ENCODE assay signal across 16 cellular contexts in genomic region chr6:135274561-135275293, GRCh38.
DNase-seq lines count a peak whose midpoint lies in the region; ATAC-seq and TF ChIP-seq lines count a peak whose summit lies in the region.
"Had no signal": no experiment of that assay in that cellular context is flagged by ENCODE, and none has a peak within 500 bp of the region (broad histone marks: within the 10 kb centered on the region; RNA-seq: fewer than 3 reads in every experiment).

No MANE protein-coding gene starts in this region.

- no peak overlapping the region for H3K27ac Mint-ChIP-seq in Caco-2 (ENCODE audit: unreplicated experiment)
- H3K27ac Mint-ChIP-seq: CD4-positive, alpha-beta memory T cell had no signal

- intact Hi-C loops in Caco-2 (cut with micrococcal nuclease; ENCODE audit: unreplicated experiment), result no loop called here

- no peaks in the 10 kb centered on the region for H3K9me3 Mint-ChIP-seq in Caco-2 (ENCODE audit: unreplicated experiment)
- H3K9me3 Mint-ChIP-seq: CD4-positive, alpha-beta memory T cell had no signal

- H3K4me2 ChIP-seq in Loucy (ENCODE audit: low read depth, low read length, poor library complexity, severe bottlenecking), result peak overlapping the region; percentile 25

- peak; percentile 95 for ATAC-seq in GM18861 (IDR thresholded peaks at IDR 0.05; ENCODE audit: unreplicated experiment)
- peak; percentile 94 for ATAC-seq in HG02610 (IDR thresholded peaks at IDR 0.05; ENCODE audit: unreplicated experiment)
- no peak for ATAC-seq in GM19351 (IDR thresholded peaks at IDR 0.05; ENCODE audit: unreplicated experiment)
- ATAC-seq: gastroesophageal sphincter, left colon had no signal

- no peaks in the 10 kb centered on the region for H3K9me2 ChIP-seq in Loucy (replicated peaks; ENCODE audit: low read depth, low read length)

- no peaks in the 10 kb centered on the region for H4K20me1 ChIP-seq in Loucy (ENCODE audit: insufficient read depth, low read length, poor library complexity, severe bottlenecking)

- no peak for TF ChIP-seq CTCF in Loucy (conservative IDR thresholded peaks at IDR 0.05; ENCODE audit: low read length)
- no peak for TF ChIP-seq CTCF in Caco-2 (IDR thresholded peaks at IDR 0.05; ENCODE audit: insufficient read depth in 1 of 2, low read depth in 1 of 2, low read length in 1 of 2, severe bottlenecking in 1 of 2, unreplicated experiment in 1 of 2)

- CTCF ChIA-PET in Caco-2 (lab: Charles Lee), result no interaction called here

- peaks cover 17% of the 10 kb centered on the region for H3K4me1 Mint-ChIP-seq in Caco-2 (ENCODE audit: low read depth, unreplicated experiment)
- H3K4me1 Mint-ChIP-seq: CD4-positive, alpha-beta memory T cell had no signal

- H3K79me2 ChIP-seq in Loucy (ENCODE audit: insufficient read depth, low read length), result no peaks in the 10 kb centered on the region

- H3K9ac ChIP-seq in Loucy (ENCODE audit: low read depth, low read length, poor library complexity, severe bottlenecking), result peak overlapping the region; percentile 42

- H3K4me1 ChIP-seq in Loucy (ENCODE audit: insufficient read depth, low read length, poor library complexity, severe bottlenecking) (peaks cover 41% of the 10 kb centered on the region), Caco-2 (peaks cover 13% of the 10 kb centered on the region)
- H3K4me1 ChIP-seq: gastroesophageal sphincter, uterus had no signal

- no peaks in the 10 kb centered on the region for H3K36me3 Mint-ChIP-seq in Caco-2 (ENCODE audit: insufficient read depth, unreplicated experiment)
- H3K36me3 Mint-ChIP-seq: CD4-positive, alpha-beta memory T cell had no signal

- H3K4me3 Mint-ChIP-seq in Caco-2 (ENCODE audit: unreplicated experiment), result no peak overlapping the region
- H3K4me3 Mint-ChIP-seq: CD4-positive, alpha-beta memory T cell had no signal

- H2AFZ ChIP-seq in Loucy (ENCODE audit: low read length), result peak overlapping the region; percentile 50; the same call in 1 of the 2 replicates

- no TSS peak for BruUV-seq in Caco-2 (replicated peaks; lab: Mats Ljungman, UMichigan)

- no peaks in the 10 kb centered on the region for H3K9me3 ChIP-seq in Loucy (ENCODE audit: insufficient read depth, low read depth, low read length)
- no peaks in the 10 kb centered on the region for H3K9me3 ChIP-seq in Caco-2
- H3K9me3 ChIP-seq: gastroesophageal sphincter, neutrophil, uterus had no signal

- DNase-seq in kidney tubule cell (ENCODE audit: low spot score) (peak; percentile 50), Caco-2 (no peak), COLO668 (lab: John Stamatoyannopoulos, UW; ENCODE audit: unreplicated experiment) (no peak), NCI-H2081 treated with DMSO at 0.1 percent for 48 hours (lab: John Stamatoyannopoulos, UW) (no peak)
- DNase-seq: CD4-positive, alpha-beta memory T cell; dermis blood vessel endothelial cell; left colon; NCI-H187 treated with DMSO at 0.1 percent for 48 hours; stimulated activated CD4-positive, alpha-beta T cell treated with anti-CD3 and anti-CD28 coated beads, Interleukin-15, amount 100 ng/mL, for 24 hours; uterus had no signal

- H3F3A ChIP-seq in Loucy (ENCODE audit: low read depth), result no peaks in the 10 kb centered on the region

- H3K4me3 ChIP-seq in Loucy (ENCODE audit: low read length, poor library complexity, severe bottlenecking), result no peak overlapping the region
- no peak overlapping the region for H3K4me3 ChIP-seq in Caco-2 (ENCODE audit: low read depth, low read length)
- H3K4me3 ChIP-seq: gastroesophageal sphincter, uterus had no signal

- H3K36me3 ChIP-seq in Loucy (ENCODE audit: insufficient read depth, low read length) (no peaks in the 10 kb centered on the region), Caco-2 (ENCODE audit: control insufficient read depth, insufficient read depth, low read length) (no peaks in the 10 kb centered on the region)
- H3K36me3 ChIP-seq: gastroesophageal sphincter, neutrophil, uterus had no signal

- no peaks in the 10 kb centered on the region for H3K27me3 Mint-ChIP-seq in Caco-2 (ENCODE audit: insufficient read depth, unreplicated experiment)

- H3K27me3 ChIP-seq in Loucy (ENCODE audit: insufficient read depth, low read length, poor library complexity, severe bottlenecking), result no peaks in the 10 kb centered on the region
- no peaks in the 10 kb centered on the region for H3K27me3 ChIP-seq in Caco-2 (replicated peaks; ENCODE audit: control insufficient read depth, insufficient read depth, low read length)
- H3K27me3 ChIP-seq: gastroesophageal sphincter, neutrophil, uterus had no signal

- POLR2A ChIA-PET in Caco-2 (lab: Charles Lee), result no interaction called here
